21 cellular contexts compared by ENCODE assay signal in genomic region chr17:43612515-43612914, GRCh38. TPM values are rescaled to one million over a fixed set of nuclear protein-coding genes. Genes with fewer than 3 reads are reported as not detected.
DNase-seq lines count a peak whose midpoint lies in the region; ATAC-seq, FAIRE-seq and TF ChIP-seq lines count a peak whose summit lies in the region.
"Had no signal": no experiment of that assay in that cellular context is flagged by ENCODE, and none has a peak within 500 bp of the region (broad histone marks: within the 10 kb centered on the region; RNA-seq: fewer than 3 reads in every experiment).

No MANE protein-coding gene starts in this region.

- no peaks in the 10 kb centered on the region for H3K36me3 ChIP-seq in small intestine (ENCODE audit: control insufficient read depth in 2 of 2, insufficient read depth in 2 of 2, low read length in 2 of 2)

- H3K4me3 ChIP-seq in small intestine (ENCODE audit: low read depth in 1 of 2, low read length in 2 of 2): no peak overlapping the region
- H3K4me3 ChIP-seq: GM12878, GM23248 had no signal

- peaks cover 0 to 1% of the 10 kb centered on the region in 2 donors for H3K27me3 ChIP-seq in small intestine (ENCODE audit: control insufficient read depth in 2 of 2, insufficient read depth in 2 of 2, low read length in 2 of 2)

- peaks cover 10% of the 10 kb centered on the region for H3K27me3 Mint-ChIP-seq in stimulated activated naive CD8-positive, alpha-beta T cell treated with anti-CD3 and anti-CD28 coated beads, Interleukin-15, Interleukin-2, amounts not matched to agents 100 ng/mL and 50 ng/mL, for 24 hours
- peaks cover 6% of the 10 kb centered on the region for H3K27me3 Mint-ChIP-seq in stimulated activated naive CD8-positive, alpha-beta T cell treated with anti-CD3 and anti-CD28 coated beads, Interleukin-15, amount 100 ng/mL, for 72 hours
- no peaks in the 10 kb centered on the region; the same call in 1 of the 2 replicates for H3K27me3 Mint-ChIP-seq in WTC11 (ENCODE audit: low read depth)

- DNase-seq in stimulated activated naive CD8-positive, alpha-beta T cell treated with anti-CD3 and anti-CD28 coated beads, Interleukin-15, amount 100 ng/mL, for 72 hours: no peak
- DNase-seq in WTC11 (ENCODE audit: low spot score): no peak
- peak; percentile 67 for DNase-seq in small intestine
- DNase-seq in substantia nigra (lab: John Stamatoyannopoulos, UW): no peak
- no peak for DNase-seq in activated CD8-positive, alpha-beta memory T cell treated with anti-CD3 and anti-CD28 coated beads, Interleukin-2, amount 50 U/mL, for 4 hours
- DNase-seq: 8988T; C1 segment of cervical spinal cord; CD4-positive, alpha-beta memory T cell; DMS 273 treated with DMSO at 0.1 percent for 48 hours; DMS79; EL; GDM1; GM23248; H7; HCEC 1CT had no signal

- no peak overlapping the region for H3K4me3 Mint-ChIP-seq in stimulated activated naive CD8-positive, alpha-beta T cell treated with anti-CD3 and anti-CD28 coated beads, Interleukin-15, Interleukin-2, amounts not matched to agents 100 ng/mL and 50 ng/mL, for 24 hours
- H3K4me3 Mint-ChIP-seq in stimulated activated naive CD8-positive, alpha-beta T cell treated with anti-CD3 and anti-CD28 coated beads, Interleukin-15, amount 100 ng/mL, for 72 hours: no peak overlapping the region
- no peak overlapping the region for H3K4me3 Mint-ChIP-seq in WTC11
- H3K4me3 Mint-ChIP-seq: CD4-positive, alpha-beta memory T cell had no signal

- peak overlapping the region in 1 of 2 donors; percentile 14 for H3K27ac ChIP-seq in small intestine (ENCODE audit: low read depth in 1 of 2, low read length in 1 of 2)
- H3K27ac ChIP-seq in substantia nigra (ENCODE audit: low read depth, low read length, poor library complexity, severe bottlenecking): no peak overlapping the region
- H3K27ac ChIP-seq: GM23248 had no signal

- peaks cover 0 to 5% of the 10 kb centered on the region in 2 donors for H3K4me1 ChIP-seq in small intestine (ENCODE audit: control insufficient read depth in 2 of 2, insufficient read depth in 1 of 2, low read depth in 1 of 2, low read length in 1 of 2)

- H3K27ac Mint-ChIP-seq in stimulated activated naive CD8-positive, alpha-beta T cell treated with anti-CD3 and anti-CD28 coated beads, Interleukin-15, Interleukin-2, amounts not matched to agents 100 ng/mL and 50 ng/mL, for 24 hours: peak overlapping the region; percentile 41
- H3K27ac Mint-ChIP-seq in stimulated activated naive CD8-positive, alpha-beta T cell treated with anti-CD3 and anti-CD28 coated beads, Interleukin-15, amount 100 ng/mL, for 72 hours: no peak overlapping the region
- H3K27ac Mint-ChIP-seq in WTC11: 0 out of 2 replicates have a peak overlapping the region, but pooled peaks have one; percentile 5
- H3K27ac Mint-ChIP-seq: CD4-positive, alpha-beta memory T cell had no signal

- CTCF ChIA-PET in WTC11 (lab: Charles Lee): no interaction called here

- no peaks in the 10 kb centered on the region for H3K9me3 ChIP-seq in small intestine (ENCODE audit: control insufficient read depth, low read depth)

- POLR2A ChIA-PET in WTC11 (lab: Charles Lee): no interaction called here

- TF ChIP-seq CTCF in WTC11 (IDR thresholded peaks at IDR 0.05): no peak

- FAIRE-seq in small intestine (lab: Jason Lieb, UNC): no peak
- FAIRE-seq: D721Med, GM12878, GM19239, H1 had no signal

- H3K9me3 Mint-ChIP-seq in stimulated activated naive CD8-positive, alpha-beta T cell treated with anti-CD3 and anti-CD28 coated beads, Interleukin-15, Interleukin-2, amounts not matched to agents 100 ng/mL and 50 ng/mL, for 24 hours: no peaks in the 10 kb centered on the region
- no peaks in the 10 kb centered on the region for H3K9me3 Mint-ChIP-seq in stimulated activated naive CD8-positive, alpha-beta T cell treated with anti-CD3 and anti-CD28 coated beads, Interleukin-15, amount 100 ng/mL, for 72 hours
- H3K9me3 Mint-ChIP-seq in WTC11: peaks cover 12% of the 10 kb centered on the region

- 23 to 73% (median 42%) methylated on average over 3 of the region's 3 CpGs for WGBS in small intestine, 3 donors

- peaks cover 12% of the 10 kb centered on the region for H3K4me1 Mint-ChIP-seq in stimulated activated naive CD8-positive, alpha-beta T cell treated with anti-CD3 and anti-CD28 coated beads, Interleukin-15, Interleukin-2, amounts not matched to agents 100 ng/mL and 50 ng/mL, for 24 hours (ENCODE audit: low read depth)
- no peaks in the 10 kb centered on the region for H3K4me1 Mint-ChIP-seq in stimulated activated naive CD8-positive, alpha-beta T cell treated with anti-CD3 and anti-CD28 coated beads, Interleukin-15, amount 100 ng/mL, for 72 hours
- H3K4me1 Mint-ChIP-seq in WTC11: peaks cover 6% of the 10 kb centered on the region; the same call in 1 of the 2 replicates

- no peak for ATAC-seq in stimulated activated naive CD8-positive, alpha-beta T cell treated with anti-CD3 and anti-CD28 coated beads, Interleukin-15, amount 100 ng/mL, for 72 hours
- no peak for ATAC-seq in WTC11
- ATAC-seq: GM12878 had no signal

- H3K36me3 Mint-ChIP-seq in stimulated activated naive CD8-positive, alpha-beta T cell treated with anti-CD3 and anti-CD28 coated beads, Interleukin-15, Interleukin-2, amounts not matched to agents 100 ng/mL and 50 ng/mL, for 24 hours (ENCODE audit: low read depth): no peaks in the 10 kb centered on the region
- H3K36me3 Mint-ChIP-seq in WTC11: no peaks in the 10 kb centered on the region

TF ChIP-seq in WTC11, 78 proteins besides CTCF, POLR2A, EP300 and RAD21 (continues in another document):
- TF ChIP-seq, protein P1, sequence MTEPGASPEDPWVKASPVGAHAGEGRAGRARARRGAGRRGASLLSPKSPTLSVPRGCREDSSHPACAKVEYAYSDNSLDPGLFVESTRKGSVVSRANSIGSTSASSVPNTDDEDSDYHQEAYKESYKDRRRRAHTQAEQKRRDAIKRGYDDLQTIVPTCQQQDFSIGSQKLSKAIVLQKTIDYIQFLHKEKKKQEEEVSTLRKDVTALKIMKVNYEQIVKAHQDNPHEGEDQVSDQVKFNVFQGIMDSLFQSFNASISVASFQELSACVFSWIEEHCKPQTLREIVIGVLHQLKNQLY (CRISPR knock-in tag; IDR thresholded peaks at IDR 0.05): no peak
- no peak for TF ChIP-seq OVOL2 (CRISPR knock-in tag; IDR thresholded peaks at IDR 0.05; ENCODE audit: borderline replicate concordance)
- TF ChIP-seq MYBL2 (CRISPR knock-in tag; IDR thresholded peaks at IDR 0.05): no peak
- no peak for TF ChIP-seq ZNF138 (CRISPR knock-in tag; conservative IDR thresholded peaks at IDR 0.05)
- TF ChIP-seq HMGXB4 (CRISPR knock-in tag; IDR thresholded peaks at IDR 0.05): no peak
- TF ChIP-seq ARID4B (CRISPR knock-in tag; IDR thresholded peaks at IDR 0.05; ENCODE audit: borderline replicate concordance): no peak
- TF ChIP-seq NFYB (CRISPR knock-in tag; conservative IDR thresholded peaks at IDR 0.05; ENCODE audit: low read depth): no peak

RNA-seq across cellular contexts. Expression of gene MEOX1, which starts 49.2 kb away (rescaled TPM):
- 0.16 TPM in 1 of 3 replicates, not detected in the others for total RNA-seq in WTC11 (2021)
- polyA plus RNA-seq in small intestine: 1 to 10 TPM in 1 of 3 donors, not detected in 2; 7.1 TPM
- total RNA-seq: GM23248, H1, H7 had no signal
- polyA plus RNA-seq: BJ, GM23248, H1 had no signal

Comparison
In these comparisons a context has a peak if more than half of its experiments do, and no peak if none do; other contexts are left out.
1. H3K27ac Mint-ChIP-seq: peak in stimulated activated naive CD8-positive, alpha-beta T cell treated with anti-CD3 and anti-CD28 coated beads, Interleukin-15, Interleukin-2, amounts not matched to agents 100 ng/mL and 50 ng/mL, for 24 hours (single experiment) and WTC11 (single experiment); none in stimulated activated naive CD8-positive, alpha-beta T cell treated with anti-CD3 and anti-CD28 coated beads, Interleukin-15, amount 100 ng/mL, for 72 hours (0 of 2).